ENCODE assay signal across 1 cellular context in the genomic region with DNA sequence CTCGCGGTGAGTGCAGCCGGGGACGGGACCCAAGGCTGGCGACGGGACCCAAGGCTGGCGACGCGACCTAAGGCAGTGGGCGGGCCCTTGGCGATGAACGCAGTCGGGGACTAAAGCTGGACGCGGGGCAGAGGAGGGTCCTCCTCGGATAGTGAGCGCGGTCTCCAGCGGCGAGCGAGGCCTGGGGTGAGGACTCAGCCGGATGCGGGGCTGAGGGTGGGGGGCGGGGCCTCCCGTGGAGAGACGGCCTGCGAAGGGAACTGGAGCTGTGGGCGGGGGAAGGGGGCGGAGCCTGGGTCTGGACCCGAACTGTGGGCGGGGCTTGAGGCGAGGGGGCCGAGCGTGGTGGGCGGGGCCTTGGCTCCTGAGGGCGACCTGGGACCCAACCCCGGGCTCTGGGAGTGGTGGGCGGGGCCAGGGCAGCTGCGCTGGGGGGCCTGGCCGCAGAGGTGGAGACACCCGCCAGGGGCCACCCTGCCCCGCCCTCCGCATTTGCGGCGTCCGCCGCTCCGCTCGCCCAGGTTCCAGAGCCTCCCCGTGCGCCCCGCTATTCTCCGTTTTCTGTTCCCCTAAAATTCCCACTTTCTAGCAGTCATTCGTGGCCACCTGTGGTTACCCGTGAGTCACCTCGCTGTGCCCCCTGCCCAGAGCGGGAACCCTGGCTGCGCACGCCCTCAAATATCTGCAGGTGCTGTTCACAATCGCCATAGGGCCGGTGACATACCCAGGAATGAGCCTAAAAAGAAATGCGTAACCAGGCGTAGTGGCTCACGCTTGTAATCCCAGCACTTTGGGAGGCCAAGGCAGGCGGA.
TF ChIP-seq lines count a peak whose summit lies in the region.

No MANE protein-coding gene starts in this region.

TF ChIP-seq in K562, 482 proteins besides CTCF, POLR2A, EP300 and RAD21 (continued from another document and continues in another):
- TF ChIP-seq, protein P1, sequence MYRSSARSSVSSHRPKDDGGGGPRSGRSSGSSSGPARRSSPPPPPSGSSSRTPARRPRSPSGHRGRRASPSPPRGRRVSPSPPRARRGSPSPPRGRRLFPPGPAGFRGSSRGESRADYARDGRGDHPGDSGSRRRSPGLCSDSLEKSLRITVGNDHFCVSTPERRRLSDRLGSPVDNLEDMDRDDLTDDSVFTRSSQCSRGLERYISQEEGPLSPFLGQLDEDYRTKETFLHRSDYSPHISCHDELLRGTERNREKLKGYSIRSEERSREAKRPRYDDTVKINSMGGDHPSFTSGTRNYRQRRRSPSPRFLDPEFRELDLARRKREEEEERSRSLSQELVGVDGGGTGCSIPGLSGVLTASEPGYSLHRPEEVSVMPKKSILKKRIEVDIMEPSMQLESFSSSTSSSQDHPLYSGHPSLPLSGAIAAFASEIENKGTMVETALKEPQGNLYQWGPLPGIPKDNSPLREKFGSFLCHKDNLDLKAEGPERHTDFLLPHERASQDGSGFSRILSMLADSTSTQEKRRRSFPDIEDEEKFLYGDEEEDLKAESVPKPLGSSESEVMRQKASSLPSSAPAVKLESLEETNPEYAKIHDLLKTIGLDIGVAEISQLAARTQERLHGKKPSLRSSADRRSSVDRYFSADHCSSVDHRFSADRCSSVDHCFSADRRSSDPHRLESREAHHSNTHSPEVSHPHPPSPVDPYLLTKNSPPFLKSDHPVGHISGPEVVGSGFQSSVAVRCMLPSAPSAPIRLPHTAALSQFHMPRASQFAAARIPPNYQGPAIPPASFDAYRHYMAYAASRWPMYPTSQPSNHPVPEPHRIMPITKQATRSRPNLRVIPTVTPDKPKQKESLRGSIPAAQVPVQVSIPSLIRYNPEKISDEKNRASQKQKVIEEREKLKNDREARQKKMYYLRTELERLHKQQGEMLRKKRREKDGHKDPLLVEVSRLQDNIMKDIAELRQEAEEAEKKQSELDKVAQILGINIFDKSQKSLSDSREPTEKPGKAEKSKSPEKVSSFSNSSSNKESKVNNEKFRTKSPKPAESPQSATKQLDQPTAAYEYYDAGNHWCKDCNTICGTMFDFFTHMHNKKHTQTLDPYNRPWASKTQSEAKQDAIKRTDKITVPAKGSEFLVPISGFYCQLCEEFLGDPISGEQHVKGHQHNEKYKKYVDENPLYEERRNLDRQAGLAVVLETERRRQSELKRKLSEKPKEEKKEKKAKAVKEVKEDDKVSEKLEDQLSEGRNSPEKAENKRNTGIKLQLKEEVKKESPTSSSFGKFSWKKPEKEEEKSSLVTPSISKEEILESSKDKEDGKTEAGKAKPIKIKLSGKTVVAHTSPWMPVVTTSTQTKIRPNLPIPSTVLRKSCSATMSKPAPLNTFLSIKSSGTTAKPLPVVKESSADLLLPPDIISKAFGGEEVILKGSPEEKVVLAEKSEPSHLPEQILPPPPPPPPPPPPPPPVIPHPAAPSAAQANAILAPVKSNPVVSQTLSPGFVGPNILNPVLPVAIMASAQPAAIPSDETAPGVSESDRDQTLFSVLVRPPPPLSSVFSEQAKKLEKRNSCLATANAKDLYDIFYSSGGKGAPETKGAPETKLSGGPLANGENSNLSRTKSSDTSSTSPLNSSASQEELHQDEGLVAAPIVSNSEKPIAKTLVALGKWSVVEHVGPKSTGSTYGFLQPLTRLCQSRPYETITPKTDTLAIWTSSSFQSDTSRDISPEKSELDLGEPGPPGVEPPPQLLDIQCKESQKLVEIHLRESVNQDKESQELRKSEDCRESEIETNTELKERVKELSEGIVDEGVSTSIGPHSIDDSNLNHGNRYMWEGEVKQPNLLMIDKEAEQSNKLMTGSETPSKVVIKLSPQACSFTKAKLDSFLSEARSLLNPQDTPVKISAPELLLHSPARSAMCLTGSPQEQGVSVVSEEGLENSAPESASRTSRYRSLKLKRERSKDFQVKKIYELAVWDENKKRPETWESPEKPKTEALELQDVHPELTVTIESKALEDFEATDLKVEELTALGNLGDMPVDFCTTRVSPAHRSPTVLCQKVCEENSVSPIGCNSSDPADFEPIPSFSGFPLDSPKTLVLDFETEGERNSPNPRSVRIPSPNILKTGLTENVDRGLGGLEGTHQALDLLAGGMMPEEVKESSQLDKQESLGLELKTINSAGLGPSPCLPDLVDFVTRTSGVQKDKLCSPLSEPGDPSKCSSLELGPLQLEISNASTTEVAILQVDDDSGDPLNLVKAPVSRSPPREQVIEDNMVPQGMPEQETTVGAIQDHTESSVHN (IDR thresholded peaks at IDR 0.05; ENCODE audit: borderline replicate concordance in 1 of 2, low read depth in 1 of 2), result no peak
- TF ChIP-seq FOXJ3 (CRISPR knock-in tag; IDR thresholded peaks at IDR 0.05) (no peak), PTRF (tag; IDR thresholded peaks at IDR 0.05) (no peak), ESRRB (CRISPR knock-in tag; IDR thresholded peaks at IDR 0.05; ENCODE audit: borderline replicate concordance) (no peak), ZSCAN29 (IDR thresholded peaks at IDR 0.05) (no peak), ERF (CRISPR knock-in tag; IDR thresholded peaks at IDR 0.05) (no peak), MED1 (CRISPR knock-in tag; IDR thresholded peaks at IDR 0.05; ENCODE audit: borderline replicate concordance) (no peak), ZFPM2 (CRISPR knock-in tag; IDR thresholded peaks at IDR 0.05) (no peak), JUN (IDR thresholded peaks at IDR 0.05; ENCODE audit: borderline replicate concordance, low read depth, low read length) (no peak), JUN (CRISPR knock-in tag; IDR thresholded peaks at IDR 0.05; ENCODE audit: borderline replicate concordance) (no peak), SAFB2 (IDR thresholded peaks at IDR 0.05; ENCODE audit: borderline replicate concordance, low read depth, low read length, severe bottlenecking) (no peak), MBD2 (IDR thresholded peaks at IDR 0.05; ENCODE audit: borderline replicate concordance, low read depth) (peak; percentile 21; the same call in 1 of the 2 replicates), SOX6 (IDR thresholded peaks at IDR 0.05) (no peak), FOSL1 (tag; conservative IDR thresholded peaks at IDR 0.05) (no peak), ILK (tag; IDR thresholded peaks at IDR 0.05; ENCODE audit: borderline replicate concordance, low read depth) (no peak), ZFX (CRISPR knock-in tag; IDR thresholded peaks at IDR 0.05) (peak; percentile 59; the same call in 1 of the 2 replicates), ZNF589 (CRISPR knock-in tag; IDR thresholded peaks at IDR 0.05; ENCODE audit: low read depth) (no peak), MCM2 (IDR thresholded peaks at IDR 0.05; ENCODE audit: low read depth) (no peak), IFI16 (CRISPR knock-in tag; IDR thresholded peaks at IDR 0.05) (no peak)
- TF ChIP-seq, protein P2, sequence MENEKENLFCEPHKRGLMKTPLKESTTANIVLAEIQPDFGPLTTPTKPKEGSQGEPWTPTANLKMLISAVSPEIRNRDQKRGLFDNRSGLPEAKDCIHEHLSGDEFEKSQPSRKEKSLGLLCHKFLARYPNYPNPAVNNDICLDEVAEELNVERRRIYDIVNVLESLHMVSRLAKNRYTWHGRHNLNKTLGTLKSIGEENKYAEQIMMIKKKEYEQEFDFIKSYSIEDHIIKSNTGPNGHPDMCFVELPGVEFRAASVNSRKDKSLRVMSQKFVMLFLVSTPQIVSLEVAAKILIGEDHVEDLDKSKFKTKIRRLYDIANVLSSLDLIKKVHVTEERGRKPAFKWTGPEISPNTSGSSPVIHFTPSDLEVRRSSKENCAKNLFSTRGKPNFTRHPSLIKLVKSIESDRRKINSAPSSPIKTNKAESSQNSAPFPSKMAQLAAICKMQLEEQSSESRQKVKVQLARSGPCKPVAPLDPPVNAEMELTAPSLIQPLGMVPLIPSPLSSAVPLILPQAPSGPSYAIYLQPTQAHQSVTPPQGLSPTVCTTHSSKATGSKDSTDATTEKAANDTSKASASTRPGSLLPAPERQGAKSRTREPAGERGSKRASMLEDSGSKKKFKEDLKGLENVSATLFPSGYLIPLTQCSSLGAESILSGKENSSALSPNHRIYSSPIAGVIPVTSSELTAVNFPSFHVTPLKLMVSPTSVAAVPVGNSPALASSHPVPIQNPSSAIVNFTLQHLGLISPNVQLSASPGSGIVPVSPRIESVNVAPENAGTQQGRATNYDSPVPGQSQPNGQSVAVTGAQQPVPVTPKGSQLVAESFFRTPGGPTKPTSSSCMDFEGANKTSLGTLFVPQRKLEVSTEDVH (IDR thresholded peaks at IDR 0.05; ENCODE audit: low read depth, partially characterized antibody), result no peak
- TF ChIP-seq, protein P3, sequence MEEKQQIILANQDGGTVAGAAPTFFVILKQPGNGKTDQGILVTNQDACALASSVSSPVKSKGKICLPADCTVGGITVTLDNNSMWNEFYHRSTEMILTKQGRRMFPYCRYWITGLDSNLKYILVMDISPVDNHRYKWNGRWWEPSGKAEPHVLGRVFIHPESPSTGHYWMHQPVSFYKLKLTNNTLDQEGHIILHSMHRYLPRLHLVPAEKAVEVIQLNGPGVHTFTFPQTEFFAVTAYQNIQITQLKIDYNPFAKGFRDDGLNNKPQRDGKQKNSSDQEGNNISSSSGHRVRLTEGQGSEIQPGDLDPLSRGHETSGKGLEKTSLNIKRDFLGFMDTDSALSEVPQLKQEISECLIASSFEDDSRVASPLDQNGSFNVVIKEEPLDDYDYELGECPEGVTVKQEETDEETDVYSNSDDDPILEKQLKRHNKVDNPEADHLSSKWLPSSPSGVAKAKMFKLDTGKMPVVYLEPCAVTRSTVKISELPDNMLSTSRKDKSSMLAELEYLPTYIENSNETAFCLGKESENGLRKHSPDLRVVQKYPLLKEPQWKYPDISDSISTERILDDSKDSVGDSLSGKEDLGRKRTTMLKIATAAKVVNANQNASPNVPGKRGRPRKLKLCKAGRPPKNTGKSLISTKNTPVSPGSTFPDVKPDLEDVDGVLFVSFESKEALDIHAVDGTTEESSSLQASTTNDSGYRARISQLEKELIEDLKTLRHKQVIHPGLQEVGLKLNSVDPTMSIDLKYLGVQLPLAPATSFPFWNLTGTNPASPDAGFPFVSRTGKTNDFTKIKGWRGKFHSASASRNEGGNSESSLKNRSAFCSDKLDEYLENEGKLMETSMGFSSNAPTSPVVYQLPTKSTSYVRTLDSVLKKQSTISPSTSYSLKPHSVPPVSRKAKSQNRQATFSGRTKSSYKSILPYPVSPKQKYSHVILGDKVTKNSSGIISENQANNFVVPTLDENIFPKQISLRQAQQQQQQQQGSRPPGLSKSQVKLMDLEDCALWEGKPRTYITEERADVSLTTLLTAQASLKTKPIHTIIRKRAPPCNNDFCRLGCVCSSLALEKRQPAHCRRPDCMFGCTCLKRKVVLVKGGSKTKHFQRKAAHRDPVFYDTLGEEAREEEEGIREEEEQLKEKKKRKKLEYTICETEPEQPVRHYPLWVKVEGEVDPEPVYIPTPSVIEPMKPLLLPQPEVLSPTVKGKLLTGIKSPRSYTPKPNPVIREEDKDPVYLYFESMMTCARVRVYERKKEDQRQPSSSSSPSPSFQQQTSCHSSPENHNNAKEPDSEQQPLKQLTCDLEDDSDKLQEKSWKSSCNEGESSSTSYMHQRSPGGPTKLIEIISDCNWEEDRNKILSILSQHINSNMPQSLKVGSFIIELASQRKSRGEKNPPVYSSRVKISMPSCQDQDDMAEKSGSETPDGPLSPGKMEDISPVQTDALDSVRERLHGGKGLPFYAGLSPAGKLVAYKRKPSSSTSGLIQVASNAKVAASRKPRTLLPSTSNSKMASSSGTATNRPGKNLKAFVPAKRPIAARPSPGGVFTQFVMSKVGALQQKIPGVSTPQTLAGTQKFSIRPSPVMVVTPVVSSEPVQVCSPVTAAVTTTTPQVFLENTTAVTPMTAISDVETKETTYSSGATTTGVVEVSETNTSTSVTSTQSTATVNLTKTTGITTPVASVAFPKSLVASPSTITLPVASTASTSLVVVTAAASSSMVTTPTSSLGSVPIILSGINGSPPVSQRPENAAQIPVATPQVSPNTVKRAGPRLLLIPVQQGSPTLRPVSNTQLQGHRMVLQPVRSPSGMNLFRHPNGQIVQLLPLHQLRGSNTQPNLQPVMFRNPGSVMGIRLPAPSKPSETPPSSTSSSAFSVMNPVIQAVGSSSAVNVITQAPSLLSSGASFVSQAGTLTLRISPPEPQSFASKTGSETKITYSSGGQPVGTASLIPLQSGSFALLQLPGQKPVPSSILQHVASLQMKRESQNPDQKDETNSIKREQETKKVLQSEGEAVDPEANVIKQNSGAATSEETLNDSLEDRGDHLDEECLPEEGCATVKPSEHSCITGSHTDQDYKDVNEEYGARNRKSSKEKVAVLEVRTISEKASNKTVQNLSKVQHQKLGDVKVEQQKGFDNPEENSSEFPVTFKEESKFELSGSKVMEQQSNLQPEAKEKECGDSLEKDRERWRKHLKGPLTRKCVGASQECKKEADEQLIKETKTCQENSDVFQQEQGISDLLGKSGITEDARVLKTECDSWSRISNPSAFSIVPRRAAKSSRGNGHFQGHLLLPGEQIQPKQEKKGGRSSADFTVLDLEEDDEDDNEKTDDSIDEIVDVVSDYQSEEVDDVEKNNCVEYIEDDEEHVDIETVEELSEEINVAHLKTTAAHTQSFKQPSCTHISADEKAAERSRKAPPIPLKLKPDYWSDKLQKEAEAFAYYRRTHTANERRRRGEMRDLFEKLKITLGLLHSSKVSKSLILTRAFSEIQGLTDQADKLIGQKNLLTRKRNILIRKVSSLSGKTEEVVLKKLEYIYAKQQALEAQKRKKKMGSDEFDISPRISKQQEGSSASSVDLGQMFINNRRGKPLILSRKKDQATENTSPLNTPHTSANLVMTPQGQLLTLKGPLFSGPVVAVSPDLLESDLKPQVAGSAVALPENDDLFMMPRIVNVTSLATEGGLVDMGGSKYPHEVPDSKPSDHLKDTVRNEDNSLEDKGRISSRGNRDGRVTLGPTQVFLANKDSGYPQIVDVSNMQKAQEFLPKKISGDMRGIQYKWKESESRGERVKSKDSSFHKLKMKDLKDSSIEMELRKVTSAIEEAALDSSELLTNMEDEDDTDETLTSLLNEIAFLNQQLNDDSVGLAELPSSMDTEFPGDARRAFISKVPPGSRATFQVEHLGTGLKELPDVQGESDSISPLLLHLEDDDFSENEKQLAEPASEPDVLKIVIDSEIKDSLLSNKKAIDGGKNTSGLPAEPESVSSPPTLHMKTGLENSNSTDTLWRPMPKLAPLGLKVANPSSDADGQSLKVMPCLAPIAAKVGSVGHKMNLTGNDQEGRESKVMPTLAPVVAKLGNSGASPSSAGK (IDR thresholded peaks at IDR 0.05), result peak; percentile 57
- TF ChIP-seq, protein P4, sequence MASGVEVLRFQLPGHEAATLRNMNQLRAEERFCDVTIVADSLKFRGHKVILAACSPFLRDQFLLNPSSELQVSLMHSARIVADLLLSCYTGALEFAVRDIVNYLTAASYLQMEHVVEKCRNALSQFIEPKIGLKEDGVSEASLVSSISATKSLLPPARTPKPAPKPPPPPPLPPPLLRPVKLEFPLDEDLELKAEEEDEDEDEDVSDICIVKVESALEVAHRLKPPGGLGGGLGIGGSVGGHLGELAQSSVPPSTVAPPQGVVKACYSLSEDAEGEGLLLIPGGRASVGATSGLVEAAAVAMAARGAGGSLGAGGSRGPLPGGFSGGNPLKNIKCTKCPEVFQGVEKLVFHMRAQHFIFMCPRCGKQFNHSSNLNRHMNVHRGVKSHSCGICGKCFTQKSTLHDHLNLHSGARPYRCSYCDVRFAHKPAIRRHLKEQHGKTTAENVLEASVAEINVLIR (CRISPR knock-in tag; IDR thresholded peaks at IDR 0.05), result no peak
- TF ChIP-seq, protein P5, sequence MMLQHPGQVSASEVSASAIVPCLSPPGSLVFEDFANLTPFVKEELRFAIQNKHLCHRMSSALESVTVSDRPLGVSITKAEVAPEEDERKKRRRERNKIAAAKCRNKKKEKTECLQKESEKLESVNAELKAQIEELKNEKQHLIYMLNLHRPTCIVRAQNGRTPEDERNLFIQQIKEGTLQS (IDR thresholded peaks at IDR 0.05), result 0 out of 2 replicates have a peak, but pooled peaks have one; percentile 20
- TF ChIP-seq, protein P5 (CRISPR knock-in tag; conservative IDR thresholded peaks at IDR 0.05), result no peak
